Comparison of ENCODE assay signal across 33 cellular contexts in the genomic region with DNA sequence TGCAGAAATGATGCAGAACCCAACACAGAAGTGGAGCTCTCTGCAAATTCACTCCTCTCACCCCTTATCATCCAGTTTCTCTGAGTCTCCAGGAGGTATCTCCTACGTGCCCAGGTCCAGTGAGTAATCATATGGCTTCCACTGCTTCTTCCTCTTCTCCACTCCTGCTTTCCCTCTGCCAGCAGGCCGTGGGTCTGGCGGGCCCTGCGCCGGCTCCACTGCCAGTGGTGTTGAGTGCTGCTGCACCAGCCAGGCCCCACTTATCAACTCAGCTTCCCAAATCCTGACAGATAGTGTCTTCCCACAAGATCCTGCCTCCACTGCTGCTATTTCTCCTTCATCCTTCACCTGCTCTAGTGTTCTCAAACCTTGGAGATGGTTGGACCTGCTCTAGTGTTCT.
"Had no signal": no experiment of that assay in that cellular context is flagged by ENCODE, and none has a peak within 500 bp of the region (broad histone marks: within the 10 kb centered on the region; RNA-seq: fewer than 3 reads in every experiment).

No MANE protein-coding gene starts in this region.

- H3K4me3 ChIP-seq: ascending aorta, cardiac muscle cell had no signal

- H3K9me3 ChIP-seq: ascending aorta had no signal

- DNase-seq: activated CD4-positive, alpha-beta memory T cell treated with anti-CD3 and anti-CD28 coated beads, Interleukin-2, amount 10 ng/mL, durations not matched to agents 7 days and 5 days; activated CD4-positive, alpha-beta T cell treated with anti-CD3 and anti-CD28 coated beads for 1 hour; activated CD4-positive, alpha-beta T cell treated with anti-CD3 and anti-CD28 coated beads for 36 hours; activated CD4-positive, alpha-beta T cell treated with anti-CD3 and anti-CD28 coated beads for 48 hours; activated CD4-positive, alpha-beta T cell treated with anti-CD3 and anti-CD28 coated beads, Interleukin-2, amount 10 ng/mL, durations not matched to agents 7 days and 5 days; activated CD4-positive, alpha-beta T cell treated with anti-CD3 and anti-CD28 coated beads, Interleukin-2, amount 50 U/mL, for 48 hours; activated CD4-positive, CD25-positive, alpha-beta regulatory T cell; activated CD8-positive, alpha-beta memory T cell treated with anti-CD3 and anti-CD28 coated beads for 24 hours; activated CD8-positive, alpha-beta memory T cell treated with anti-CD3 and anti-CD28 coated beads, Interleukin-2, amount 10 ng/mL, durations not matched to agents 7 days and 5 days; activated CD8-positive, alpha-beta memory T cell treated with anti-CD3 and anti-CD28 coated beads, Interleukin-2, amount 50 U/mL, for 48 hours; activated CD8-positive, alpha-beta T cell treated with anti-CD3 and anti-CD28 coated beads, Interleukin-2, amount 10 ng/mL, durations not matched to agents 7 days and 5 days; activated effector memory CD4-positive, alpha-beta T cell treated with Interleukin-2 at 50 U/mL for 16 hours; activated gamma-delta T cell; activated naive CD4-positive, alpha-beta T cell treated with anti-CD3 and anti-CD28 coated beads, Interleukin-2, amount 10 ng/mL, durations not matched to agents 7 days and 5 days; activated naive CD4-positive, alpha-beta T cell treated with Interleukin-2 at 50 U/mL for 16 hours; activated naive CD8-positive, alpha-beta T cell treated with anti-CD3 and anti-CD28 coated beads, Interleukin-2, amount 10 ng/mL, durations not matched to agents 7 days and 5 days; activated naive CD8-positive, alpha-beta T cell treated with anti-CD3 and anti-CD28 coated beads, Interleukin-2, amount 50 U/mL, for 24 hours; activated T-cell treated with anti-CD3 and anti-CD28 coated beads, Interleukin-2, amount 50 U/mL, for 24 hours; activated T-cell treated with anti-CD3 and anti-CD28 coated beads, Interleukin-2, amount 50 U/mL, for 48 hours; amygdala; anterior cingulate cortex; caudate nucleus; cerebellar nuclear complex; T-helper 1 cell; T-helper 2 cell; T-helper 9 cell had no signal

- H3K36me3 ChIP-seq: ascending aorta, cardiac muscle cell had no signal

- ATAC-seq: activated CD4-positive, alpha-beta T cell treated with anti-CD3 and anti-CD28 coated beads for 36 hours; activated CD4-positive, CD25-positive, alpha-beta regulatory T cell treated with anti-CD3 and anti-CD28 coated beads, Interleukin-2, amount 50 U/mL, for 24 hours; activated CD8-positive, alpha-beta memory T cell treated with anti-CD3 and anti-CD28 coated beads, Interleukin-2, amount 10 ng/mL, durations not matched to agents 7 days and 5 days; activated CD8-positive, alpha-beta T cell treated with anti-CD3 and anti-CD28 coated beads, Interleukin-2, amount 10 ng/mL, durations not matched to agents 7 days and 5 days; activated naive CD8-positive, alpha-beta T cell treated with anti-CD3 and anti-CD28 coated beads, Interleukin-2, amount 50 U/mL, for 24 hours; WTC11 had no signal

- H3K27ac ChIP-seq: ascending aorta, cardiac muscle cell, VCaP had no signal

- FAIRE-seq: bronchial epithelial cell, TTC549 had no signal

- H3K27me3 ChIP-seq: ascending aorta, cardiac muscle cell had no signal
